ENCODE assay signal across 26 cellular contexts in genomic region chr6:7247179-7247456, GRCh38.
"Had no signal": no experiment of that assay in that cellular context is flagged by ENCODE, and none has a peak within 500 bp of the region (broad histone marks: within the 10 kb centered on the region; RNA-seq: fewer than 3 reads in every experiment).

No MANE protein-coding gene starts in this region.

- H3K27me3 ChIP-seq: neural progenitor cell, neutrophil, right atrium auricular region, right lobe of liver, stomach, tibial artery, uterus had no signal

- H3K4me3 ChIP-seq: left ventricle myocardium inferior, neural progenitor cell, right atrium auricular region, right lobe of liver, smooth muscle cell, stomach, thoracic aorta, tibial artery, uterus had no signal

- H3K4me2 ChIP-seq: neural progenitor cell, smooth muscle cell had no signal

- H3K4me3 Mint-ChIP-seq: immature natural killer cell; naive thymus-derived CD8-positive, alpha-beta T cell; nephron; neural progenitor cell; stimulated activated naive B cell treated with anti-CD40 and anti-IgM and Interleukin-4, amounts not matched to agents 10 μg/mL and 1 μg/mL and 100 μg/mL, for 72 hours; type B pancreatic cell had no signal

- H3K36me3 Mint-ChIP-seq: type B pancreatic cell had no signal

- H3K9me3 ChIP-seq: left ventricle myocardium inferior, neutrophil, right atrium auricular region, right lobe of liver, stomach, thoracic aorta, tibial artery, uterus had no signal

- H3K9me3 Mint-ChIP-seq: naive thymus-derived CD8-positive, alpha-beta T cell; nephron; neural progenitor cell; stimulated activated naive B cell treated with anti-CD40 and anti-IgM and Interleukin-4, amounts not matched to agents 10 μg/mL and 1 μg/mL and 100 μg/mL, for 72 hours; type B pancreatic cell had no signal

- H3K27me3 Mint-ChIP-seq: naive thymus-derived CD8-positive, alpha-beta T cell; progenitor cell of endocrine pancreas; stimulated activated naive B cell treated with anti-CD40 and anti-IgM and Interleukin-4, amounts not matched to agents 10 μg/mL and 1 μg/mL and 100 μg/mL, for 72 hours; type B pancreatic cell had no signal

- H3K4me1 ChIP-seq: uterus had no signal

- H3K27ac Mint-ChIP-seq: immature natural killer cell; nephron; neural progenitor cell; progenitor cell of endocrine pancreas; stimulated activated naive B cell treated with anti-CD40 and anti-IgM and Interleukin-4, amounts not matched to agents 10 μg/mL and 1 μg/mL and 100 μg/mL, for 72 hours; type B pancreatic cell had no signal

- H3K9ac ChIP-seq: neural progenitor cell, parathyroid adenoma had no signal

- H2AFZ ChIP-seq: neural progenitor cell, parathyroid adenoma had no signal

- H3K27ac ChIP-seq: left ventricle myocardium inferior, neural progenitor cell, neutrophil, parathyroid adenoma, right atrium auricular region, right lobe of liver, stomach, thoracic aorta, tibial artery, uterus had no signal

- H3K36me3 ChIP-seq: neural progenitor cell, uterus had no signal

- DNase-seq: hypothalamus; immature natural killer cell; mammary epithelial cell; mesenchymal stem cell; naive thymus-derived CD8-positive, alpha-beta T cell; occipital lobe; stimulated activated CD4-positive, alpha-beta T cell treated with anti-CD3 and anti-CD28 coated beads, Interleukin-12 subunit alpha, Interleukin-12 subunit beta, amount 100 ng/mL, for 4 hours; stimulated activated CD4-positive, alpha-beta T cell treated with anti-CD3 and anti-CD28 coated beads, Interleukin-15, amount 100 ng/mL, for 24 hours; stimulated activated CD4-positive, alpha-beta T cell treated with anti-CD3 and anti-CD28 coated beads, Interleukin-2, amount 100 ng/mL, for 24 hours; stimulated activated CD4-positive, alpha-beta T cell treated with anti-CD3 and anti-CD28 coated beads, Interleukin-4, amount 100 ng/mL, for 1 hour; stimulated activated naive B cell treated with anti-CD40 and anti-IgM and Interleukin-4, amounts not matched to agents 10 μg/mL and 1 μg/mL and 100 μg/mL, for 72 hours; stimulated activated naive CD8-positive, alpha-beta T cell treated with anti-CD3 and anti-CD28 coated beads, Interleukin-15, Interleukin-2, amounts not matched to agents 100 U/mL and 50 U/mL, for 24 hours; stomach; tibial artery; uterus had no signal

- ATAC-seq: naive thymus-derived CD8-positive, alpha-beta T cell; right lobe of liver; stimulated activated naive B cell treated with anti-CD40 and anti-IgM and Interleukin-4, amounts not matched to agents 10 μg/mL and 1 μg/mL and 100 μg/mL, for 72 hours; stimulated activated naive CD8-positive, alpha-beta T cell treated with anti-CD3 and anti-CD28 coated beads, Interleukin-15, Interleukin-2, amounts not matched to agents 100 U/mL and 50 U/mL, for 24 hours had no signal
